In the genomic region with DNA sequence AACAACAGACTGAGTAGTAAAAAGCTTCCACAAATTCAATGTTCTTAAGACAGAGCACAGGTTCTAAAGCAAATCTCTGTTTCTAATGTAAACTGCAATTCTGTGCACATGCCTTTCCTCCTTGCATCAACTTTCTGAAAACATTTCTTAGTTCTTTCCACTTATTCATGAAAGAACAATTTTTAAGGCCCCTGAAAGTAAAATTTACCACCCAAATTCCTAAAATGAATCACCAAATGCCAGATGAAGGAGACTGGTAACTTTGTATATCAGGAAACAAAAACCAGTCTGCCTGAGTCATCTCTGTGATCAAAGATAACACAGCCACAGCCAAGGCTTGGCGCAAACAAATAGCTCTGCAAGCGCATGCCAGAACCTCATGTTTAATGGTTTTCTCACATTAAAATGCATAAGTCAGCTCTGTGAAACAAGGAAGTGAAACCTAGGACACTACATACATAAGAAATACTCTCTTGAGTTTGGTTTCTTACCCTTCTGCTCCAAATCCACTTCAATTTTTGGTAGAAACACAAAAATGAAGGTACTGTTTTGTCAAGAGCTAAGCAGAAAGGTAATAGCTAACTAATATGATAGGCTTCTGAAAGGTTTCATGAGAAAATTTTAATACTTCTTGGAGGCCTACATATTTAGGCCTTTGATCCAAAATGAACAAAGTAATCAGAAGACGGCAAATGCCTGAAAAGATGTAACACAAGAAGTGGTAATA, we compare ENCODE assay signal across 8 cellular contexts.
DNase-seq lines count a peak whose midpoint lies in the region; ATAC-seq, FAIRE-seq and TF ChIP-seq lines count a peak whose summit lies in the region.

No MANE protein-coding gene starts in this region.

- no peaks in the 10 kb centered on the region for H4K20me1 ChIP-seq in keratinocyte (ENCODE audit: control insufficient read depth, extremely low read depth, insufficient read depth, low read length)

- no peaks in the 10 kb centered on the region for H3K27me3 ChIP-seq in CD4-positive, alpha-beta T cell (ENCODE audit: control insufficient read depth, insufficient read depth, low read length)
- H3K27me3 ChIP-seq in keratinocyte (ENCODE audit: control insufficient read depth, extremely low read depth, insufficient read depth, low read length), result no peaks in the 10 kb centered on the region

- H3K4me3 Mint-ChIP-seq in CD4-positive, alpha-beta T cell, result peak overlapping the region; percentile 32
- H3K4me3 Mint-ChIP-seq in T-helper 17 cell, result peak overlapping the region; percentile 53

- dilution Hi-C loops in keratinocyte (cut with MboI; ENCODE audit: extremely low pct_ligation_motif_present, low sequenced_read_pairs), result no loop called here

- FAIRE-seq in keratinocyte (lab: Jason Lieb, UNC), result peak; percentile 89

- peak overlapping the region; percentile 81 for H3K27ac Mint-ChIP-seq in CD4-positive, alpha-beta T cell
- peak overlapping the region; percentile 95 for H3K27ac Mint-ChIP-seq in T-helper 17 cell

- ATAC-seq in CD4-positive, alpha-beta T cell (ENCODE audit: poor library complexity), result peak; percentile 91
- ATAC-seq in GM21360 (IDR thresholded peaks at IDR 0.05; ENCODE audit: unreplicated experiment) (peak; percentile 87), T-helper 17 cell (peak; percentile 96)

- H3K36me3 Mint-ChIP-seq in CD4-positive, alpha-beta T cell (ENCODE audit: low read depth), result peaks cover 52% of the 10 kb centered on the region
- H3K36me3 Mint-ChIP-seq in T-helper 17 cell (ENCODE audit: low read depth), result peaks cover 6% of the 10 kb centered on the region

- peak overlapping the region; percentile 14 for H2AFZ ChIP-seq in keratinocyte (ENCODE audit: control insufficient read depth, low read length)

- peaks cover 23% of the 10 kb centered on the region for H3K4me1 ChIP-seq in keratinocyte (ENCODE audit: control insufficient read depth, extremely low read depth, insufficient read depth, low read length)

- H3K9me3 Mint-ChIP-seq in CD4-positive, alpha-beta T cell, result no peaks in the 10 kb centered on the region

- peak overlapping the region; percentile 73 for H3K4me2 ChIP-seq in keratinocyte (ENCODE audit: control insufficient read depth, extremely low read depth, insufficient read depth, low read depth, low read length)

- no peak overlapping the region for H3K27ac ChIP-seq in CD4-positive, alpha-beta T cell (ENCODE audit: low read depth, low read length)
- peak overlapping the region; percentile 84 for H3K27ac ChIP-seq in keratinocyte (ENCODE audit: control insufficient read depth, insufficient read depth, low read length)

- TF ChIP-seq CTCF in CD4-positive, alpha-beta T cell (IDR thresholded peaks at IDR 0.05), result no peak
- no peak for TF ChIP-seq CTCF in keratinocyte (optimal IDR thresholded peaks at IDR 0.05 in 1 of 3, IDR thresholded peaks at IDR 0.05 in 1 of 3, conservative IDR thresholded peaks at IDR 0.05 in 1 of 3; ENCODE audit: extremely low read depth in 1 of 3, insufficient read depth in 2 of 3, low read length in 3 of 3)

- H3K9ac ChIP-seq in keratinocyte (ENCODE audit: control insufficient read depth, extremely low read depth, insufficient read depth, low read length), result peak overlapping the region; percentile 41

- H3K4me3 ChIP-seq in keratinocyte (ENCODE audit: control insufficient read depth in 2 of 3, extremely low read depth in 1 of 3, insufficient read depth in 2 of 3, low read depth in 1 of 3, low read length in 3 of 3), result no peak overlapping the region

- peaks cover 35% of the 10 kb centered on the region for H3K4me1 Mint-ChIP-seq in CD4-positive, alpha-beta T cell (ENCODE audit: low read depth)
- peaks cover 31% of the 10 kb centered on the region for H3K4me1 Mint-ChIP-seq in T-helper 17 cell

- H3K36me3 ChIP-seq in keratinocyte (ENCODE audit: control insufficient read depth in 2 of 2, extremely low read depth in 1 of 2, insufficient read depth in 2 of 2, low read length in 2 of 2), result peaks cover 0 to 7% of the 10 kb centered on the region in 2 experiments

- no peaks in the 10 kb centered on the region for H3K9me3 ChIP-seq in CD4-positive, alpha-beta T cell (ENCODE audit: control insufficient read depth, low read length)
- no peaks in the 10 kb centered on the region for H3K9me3 ChIP-seq in T-helper 17 cell (ENCODE audit: control insufficient read depth, low read length, poor library complexity, severe bottlenecking)
- H3K9me3 ChIP-seq in keratinocyte (ENCODE audit: control insufficient read depth, low read depth, low read length), result no peaks in the 10 kb centered on the region

- CTCF ChIA-PET in CD4-positive, alpha-beta T cell (lab: Charles Lee), result interaction anchor here (0.6 kb wide), 1 partner anchor 151 kb away, joined by 3 read pairs; no protein-coding TSS in a partner anchor

- H3K9me1 ChIP-seq in keratinocyte (ENCODE audit: control insufficient read depth, extremely low read depth, insufficient read depth, low read length), result no peaks in the 10 kb centered on the region

- H3K79me2 ChIP-seq in keratinocyte (ENCODE audit: control insufficient read depth, insufficient read depth, low read length), result no peaks in the 10 kb centered on the region

- intact Hi-C loops in CD4-positive, alpha-beta T cell (cut with DNase I, micrococcal nuclease), result no loop called here

- DNase-seq in CD4-positive, alpha-beta T cell, result peak; percentile 18 to 58 (median 45)
- DNase-seq in HS-5 (ENCODE audit: low read depth) (peak; percentile 95), T-helper 17 cell (peak in 2 of 3 donors; percentile 26), astrocyte of the hippocampus (ENCODE audit: low read depth, low spot score) (peak; percentile 97), keratinocyte (ENCODE audit: low read depth, low spot score) (peak; percentile 35), NCI-H1694 treated with DMSO at 0.1 percent for 48 hours (lab: John Stamatoyannopoulos, UW) (no peak)
- DNase-seq in stimulated activated CD4-positive, alpha-beta T cell treated with anti-CD3 and anti-CD28 coated beads, Interleukin-1b, Interleukin-23, amount 100 ng/mL, for 4 hours (ENCODE audit: low read depth in 2 of 2), result peak; percentile 24 to 36

- H3K27me3 Mint-ChIP-seq in CD4-positive, alpha-beta T cell, result no peaks in the 10 kb centered on the region
- H3K27me3 Mint-ChIP-seq in T-helper 17 cell, result no peaks in the 10 kb centered on the region

- POLR2A ChIA-PET in CD4-positive, alpha-beta T cell (lab: Charles Lee), result interaction anchor here (0.5 to 1.5 kb wide), 4 partner anchors 23 to 199 kb away, joined by 3 to 4 read pairs (median 3); no protein-coding TSS in a partner anchor
